1 cellular context compared by ENCODE assay signal in the genomic region with DNA sequence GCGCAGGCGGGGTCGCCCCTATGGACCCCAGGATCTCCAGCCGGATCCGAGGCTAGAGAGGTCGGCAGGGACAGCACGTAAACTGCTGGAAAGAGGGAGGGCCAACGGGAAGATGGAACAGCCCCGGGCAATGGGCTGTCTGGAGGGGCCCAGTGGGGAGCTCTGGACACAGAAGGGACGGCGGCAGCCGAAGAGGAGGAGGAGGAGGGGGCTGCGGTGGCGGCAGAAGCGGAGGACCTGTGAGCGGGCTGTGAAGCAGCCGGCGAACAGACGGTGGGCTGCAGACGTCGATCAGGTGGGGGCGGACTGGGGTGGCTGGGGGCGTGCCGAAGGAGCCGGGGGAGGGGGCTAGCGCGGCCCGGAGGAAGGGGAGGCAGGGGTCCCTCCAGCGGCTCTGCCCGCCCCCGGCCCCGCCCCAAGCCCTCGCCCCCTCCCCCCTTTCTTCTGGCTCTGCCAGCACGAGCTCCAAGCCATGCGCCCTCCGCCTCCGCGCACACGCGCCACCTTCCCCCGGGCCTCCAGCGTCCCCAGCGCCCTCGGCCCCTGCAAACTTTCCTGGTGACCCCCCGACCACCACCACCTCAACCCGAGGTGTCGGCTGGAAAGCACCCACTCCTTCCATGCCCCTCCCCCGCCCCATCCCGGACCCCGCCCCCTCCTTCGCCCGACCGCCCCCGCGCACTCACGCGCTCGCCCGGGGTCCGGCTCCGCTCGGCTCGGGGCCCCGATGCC.
TF ChIP-seq lines count a peak whose summit lies in the region.

No MANE protein-coding gene starts in this region.

TF ChIP-seq in A549, 52 proteins besides CTCF, POLR2A, EP300 and RAD21 (continued from another document):
- TF ChIP-seq PBX3 (IDR thresholded peaks at IDR 0.05) (peak; percentile 24; the same call in 1 of the 2 replicates), FOSL2 (IDR thresholded peaks at IDR 0.05) (no peak), FOSL2 (CRISPR knock-in tag; IDR thresholded peaks at IDR 0.05) (no peak), HOXB13 (CRISPR knock-in tag; IDR thresholded peaks at IDR 0.05; ENCODE audit: low read depth) (no peak)
